Comparison of ENCODE assay signal across 16 cellular contexts in genomic region chr2:85091838-85092237, GRCh38.
"Had no signal": no experiment of that assay in that cellular context is flagged by ENCODE, and none has a peak within 500 bp of the region (broad histone marks: within the 10 kb centered on the region; RNA-seq: fewer than 3 reads in every experiment).

No MANE protein-coding gene starts in this region.

- H3K27ac ChIP-seq: left ventricle myocardium inferior, pancreas, stomach, thoracic aorta had no signal

- H3K9me3 ChIP-seq: pancreas, stomach, thoracic aorta had no signal

- H3K4me1 ChIP-seq: pancreas, stomach had no signal

- H3K27me3 ChIP-seq: pancreas had no signal

- DNase-seq: effector memory CD8-positive, alpha-beta T cell; erythroblast; immature natural killer cell; left ventricle myocardium inferior; mesenchymal stem cell; midbrain; occipital lobe; pancreas; right cardiac atrium; small intestine; stimulated activated CD4-positive, alpha-beta T cell treated with anti-CD3 and anti-CD28 coated beads, Interleukin-12 subunit alpha, Interleukin-12 subunit beta, amount 100 ng/mL, for 4 hours; stimulated activated naive CD4-positive, alpha-beta T cell; stomach; substantia nigra had no signal

- H3K4me3 ChIP-seq: left ventricle myocardium inferior, lung, pancreas, stomach, thoracic aorta had no signal

- H3K36me3 ChIP-seq: left ventricle myocardium inferior, pancreas, stomach, thoracic aorta had no signal

- ATAC-seq: effector memory CD8-positive, alpha-beta T cell; pancreas; right cardiac atrium had no signal
